Comparison of ENCODE assay signal across 8 cellular contexts in genomic region chr15:74616020-74616939, GRCh38. TPM values are rescaled to one million over a fixed set of nuclear protein-coding genes. Genes with fewer than 3 reads are reported as not detected.
A peak's percentile ranks its signal among the peaks of the same experiment; 100 is the strongest.
DNase-seq lines count a peak whose midpoint lies in the region; ATAC-seq and TF ChIP-seq lines count a peak whose summit lies in the region.

No MANE protein-coding gene starts in this region.

- H3K4me1 Mint-ChIP-seq in nephron progenitor cell = peaks cover 48% of the 10 kb centered on the region

- no peak for TF ChIP-seq POLR2A in stomach (IDR thresholded peaks at IDR 0.05)

- H3K4me3 Mint-ChIP-seq in nephron progenitor cell = peak overlapping the region; percentile 91

- H3K27me3 ChIP-seq in NT2/D1 (ENCODE audit: insufficient read depth, insufficient read length) (peaks cover 12% of the 10 kb centered on the region), stomach (no peaks in the 10 kb centered on the region)

- peaks cover 42% of the 10 kb centered on the region for H3K36me3 ChIP-seq in NT2/D1 (ENCODE audit: insufficient read depth, insufficient read length, low read length)
- peaks cover 22 to 32% (median 27%) of the 10 kb centered on the region in 4 donors for H3K36me3 ChIP-seq in stomach

- intact Hi-C loops in stomach (cut with DNase I; ENCODE audit: low total_unique reads) = no loop called here

- peaks cover 17% of the 10 kb centered on the region for H3K36me3 Mint-ChIP-seq in nephron progenitor cell (ENCODE audit: low read depth)

- DNase-seq in NT2/D1 (ENCODE audit: low read depth, low spot score) (no peak), fibroblast of mammary gland (ENCODE audit: low read depth) (peak; percentile 63), nephron progenitor cell (no peak), stomach (peak; percentile 87)
- DNase-seq in activated T-helper 1 cell treated with anti-CD3 and anti-CD28 coated beads, Interleukin-2, amount 50 U/mL, for 16 hours (ENCODE audit: low read depth in 1 of 2, low spot score in 1 of 2) = peak; percentile 45 to 47

- 0 to 1% (median 1%) methylated on average over 24 to 41 of the region's 41 CpGs for WGBS in stomach, 5 donors

- no peak for TF ChIP-seq CTCF in C4-2B (conservative IDR thresholded peaks at IDR 0.05)
- TF ChIP-seq CTCF in fibroblast of mammary gland (conservative IDR thresholded peaks at IDR 0.05; ENCODE audit: control insufficient read depth, insufficient read depth, low read depth, low read length) = no peak
- no peak for TF ChIP-seq CTCF in nephron progenitor cell (IDR thresholded peaks at IDR 0.05)
- TF ChIP-seq CTCF in stomach (IDR thresholded peaks at IDR 0.05) = no peak

- H3K9me3 Mint-ChIP-seq in nephron progenitor cell = no peaks in the 10 kb centered on the region

- H3K9me3 ChIP-seq in NT2/D1 (ENCODE audit: insufficient read depth, low read length) = no peaks in the 10 kb centered on the region
- H3K9me3 ChIP-seq in stomach = no peaks in the 10 kb centered on the region

- H3K27ac Mint-ChIP-seq in nephron progenitor cell = peak overlapping the region; percentile 93

- peak; percentile 1 for ATAC-seq in GM21737 (IDR thresholded peaks at IDR 0.05; ENCODE audit: unreplicated experiment)
- no peak for ATAC-seq in HG02884 (IDR thresholded peaks at IDR 0.05; ENCODE audit: unreplicated experiment)

- H3K4me3 ChIP-seq in NT2/D1 (ENCODE audit: insufficient read length, low read depth) (peak overlapping the region; percentile 98), fibroblast of mammary gland (ENCODE audit: control insufficient read depth, low read depth, low read length) (peak overlapping the region; percentile 94), stomach (peak overlapping the region; percentile 82 to 93 (median 91))

- peak overlapping the region; percentile 97 for H3K9ac ChIP-seq in NT2/D1 (ENCODE audit: insufficient read length, low read depth)

- peaks cover 9% of the 10 kb centered on the region for H3K4me1 ChIP-seq in NT2/D1 (ENCODE audit: insufficient read depth, insufficient read length)
- peaks cover 34 to 61% (median 59%) of the 10 kb centered on the region in 4 donors for H3K4me1 ChIP-seq in stomach

- H3K27ac ChIP-seq in C4-2B (peak overlapping the region; percentile 94), stomach (peak overlapping the region; percentile 95 to 99 (median 97))

- peaks cover 2% of the 10 kb centered on the region for H3K27me3 Mint-ChIP-seq in nephron progenitor cell (ENCODE audit: low read depth, poor library complexity)

- TF ChIP-seq EP300 in stomach (IDR thresholded peaks at IDR 0.05) = no peak

RNA-seq across cellular contexts. Expression of gene CLK3, which starts 0.6 kb away (rescaled TPM):
- total RNA-seq in stomach = 100 to 1,000 TPM in 4 of 5 donors, 10 to 100 TPM in 1; 50.1 to 226 (median 120) TPM
- 10 to 100 TPM; 47.6 to 71.5 (median 57.1) TPM for polyA plus RNA-seq in stomach

Comparison
In these comparisons a context has a peak if more than half of its experiments do, and no peak if none do; other contexts are left out.
1. DNase-seq: peak in activated T-helper 1 cell treated with anti-CD3 and anti-CD28 coated beads, Interleukin-2, amount 50 U/mL, for 16 hours (2 of 2), fibroblast of mammary gland (single experiment) and stomach (single experiment); none in NT2/D1 (single experiment) and nephron progenitor cell (single experiment).
2. Peak in every context shown above with its lines, with median percentiles within 50 percentile points of each other: H3K4me3 ChIP-seq.